ENCODE assay signal across 30 cellular contexts in the genomic region with DNA sequence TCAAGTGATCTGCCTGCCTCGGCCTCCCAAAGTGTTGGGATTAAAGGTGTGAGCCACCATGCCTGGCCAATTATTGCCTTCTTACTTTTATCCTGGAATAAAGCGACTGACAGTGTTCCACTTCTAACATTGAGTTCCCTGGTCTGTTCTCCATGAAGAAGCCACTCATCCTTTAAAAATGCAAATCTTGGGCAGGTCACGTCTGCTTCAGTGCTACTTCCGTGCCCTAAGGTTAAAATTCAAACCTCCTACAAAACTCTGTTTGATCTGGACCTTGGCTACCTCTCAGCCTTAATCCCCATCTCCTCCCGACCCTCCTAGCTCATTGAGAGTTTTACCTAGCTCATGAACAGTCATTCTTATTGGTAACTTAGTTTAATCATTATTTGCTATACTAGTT.
"Had no signal": no experiment of that assay in that cellular context is flagged by ENCODE, and none has a peak within 500 bp of the region (broad histone marks: within the 10 kb centered on the region; RNA-seq: fewer than 3 reads in every experiment).

No MANE protein-coding gene starts in this region.

- H3K4me1 Mint-ChIP-seq: immature natural killer cell; mesothelial cell of epicardium; naive B cell; natural killer cell; nephron progenitor cell; stimulated activated naive B cell treated with anti-CD40 and anti-IgM and Interleukin-4, amounts not matched to agents 10 μg/mL and 1 μg/mL and 100 μg/mL, for 72 hours had no signal

- H3K27ac Mint-ChIP-seq: immature natural killer cell; mesothelial cell of epicardium; naive B cell; natural killer cell; nephron progenitor cell; neural progenitor cell; progenitor cell of endocrine pancreas; stimulated activated naive B cell treated with anti-CD40 and anti-IgM and Interleukin-4, amounts not matched to agents 10 μg/mL and 1 μg/mL and 100 μg/mL, for 72 hours had no signal

- H3K4me1 ChIP-seq: left ventricle myocardium inferior, neural progenitor cell, stomach, testis, thyroid gland, transverse colon, upper lobe of left lung, vagina had no signal

- DNase-seq: hypothalamus; immature natural killer cell; kidney; left ventricle myocardium inferior; mesendoderm; naive B cell; natural killer cell; nephron progenitor cell; occipital lobe; ovary; retina; right cardiac atrium; stimulated activated CD4-positive, alpha-beta T cell treated with anti-CD3 and anti-CD28 coated beads, Interleukin-12 subunit alpha, Interleukin-12 subunit beta, amount 100 ng/mL, for 4 hours; stimulated activated CD4-positive, alpha-beta T cell treated with anti-CD3 and anti-CD28 coated beads, Interleukin-15, amount 100 ng/mL, for 24 hours; stimulated activated CD4-positive, alpha-beta T cell treated with anti-CD3 and anti-CD28 coated beads, Interleukin-2, amount 100 ng/mL, for 24 hours; stimulated activated CD4-positive, alpha-beta T cell treated with anti-CD3 and anti-CD28 coated beads, Interleukin-4, amount 100 ng/mL, for 1 hour; stimulated activated naive B cell treated with anti-CD40 and anti-IgM and Interleukin-4, amounts not matched to agents 10 μg/mL and 1 μg/mL and 100 μg/mL, for 72 hours; stomach; testis; thyroid gland; transverse colon; upper lobe of left lung had no signal

- H3K9me3 ChIP-seq: left ventricle myocardium inferior, neutrophil, ovary, stomach, testis, thyroid gland, transverse colon, upper lobe of left lung, vagina had no signal

- H3K27me3 ChIP-seq: neural progenitor cell, ovary, testis, thyroid gland, transverse colon, upper lobe of left lung, vagina had no signal

- H3K4me3 ChIP-seq: left ventricle myocardium inferior, lung, neural progenitor cell, ovary, skin epidermis, stomach, testis, thyroid gland, transverse colon, upper lobe of left lung, vagina had no signal

- ATAC-seq: natural killer cell; right cardiac atrium; sciatic nerve; stimulated activated naive B cell treated with anti-CD40 and anti-IgM and Interleukin-4, amounts not matched to agents 10 μg/mL and 1 μg/mL and 100 μg/mL, for 72 hours had no signal

- H3K4me3 Mint-ChIP-seq: immature natural killer cell; mesothelial cell of epicardium; naive B cell; natural killer cell; nephron progenitor cell; neural progenitor cell; stimulated activated naive B cell treated with anti-CD40 and anti-IgM and Interleukin-4, amounts not matched to agents 10 μg/mL and 1 μg/mL and 100 μg/mL, for 72 hours had no signal

- H3K36me3 ChIP-seq: left ventricle myocardium inferior, neural progenitor cell, neutrophil, ovary, stomach, thyroid gland, transverse colon, upper lobe of left lung, vagina had no signal

- H3K27ac ChIP-seq: left ventricle myocardium inferior, neural progenitor cell, neutrophil, ovary, skin epidermis, stomach, testis, thyroid gland, transverse colon, upper lobe of left lung, vagina had no signal

- H3K9me3 Mint-ChIP-seq: immature natural killer cell; natural killer cell; nephron progenitor cell; neural progenitor cell; stimulated activated naive B cell treated with anti-CD40 and anti-IgM and Interleukin-4, amounts not matched to agents 10 μg/mL and 1 μg/mL and 100 μg/mL, for 72 hours had no signal
